8 cellular contexts compared by ENCODE assay signal in genomic region chr15:63506537-63507035, GRCh38. TPM values are rescaled to one million over a fixed set of nuclear protein-coding genes. Genes with fewer than 3 reads are reported as not detected.
DNase-seq lines count a peak whose midpoint lies in the region; ATAC-seq, FAIRE-seq and TF ChIP-seq lines count a peak whose summit lies in the region.

No MANE protein-coding gene starts in this region.

- H3K27me3 ChIP-seq in DOHH2 (ENCODE audit: control insufficient read depth, low read length): no peaks in the 10 kb centered on the region; the same call in 1 of the 2 replicates
- H3K27me3 ChIP-seq in MM.1S (replicated peaks; ENCODE audit: insufficient read depth, low read length): no peaks in the 10 kb centered on the region
- no peaks in the 10 kb centered on the region for H3K27me3 ChIP-seq in breast epithelium
- H3K27me3 ChIP-seq in neural cell (ENCODE audit: insufficient read depth, low read depth, low read length): peaks cover 24% of the 10 kb centered on the region

- H2AFZ ChIP-seq in MM.1S (ENCODE audit: low read length): no peak overlapping the region
- no peak overlapping the region for H2AFZ ChIP-seq in neural cell (ENCODE audit: low read depth, low read length)

- H3K79me2 ChIP-seq in DOHH2 (ENCODE audit: control insufficient read depth, low read length) (peaks cover 85% of the 10 kb centered on the region), MM.1S (ENCODE audit: low read length) (peaks cover 66% of the 10 kb centered on the region), neural cell (replicated peaks; ENCODE audit: insufficient read depth, low read length) (peaks cover 61% of the 10 kb centered on the region)

- H3K9me2 ChIP-seq in DOHH2 (replicated peaks; ENCODE audit: control insufficient read depth, low read length) (no peaks in the 10 kb centered on the region), MM.1S (replicated peaks; ENCODE audit: insufficient read depth, low read length) (no peaks in the 10 kb centered on the region), neural cell (ENCODE audit: insufficient read depth, low read length) (no peaks in the 10 kb centered on the region)

- no peak for ATAC-seq in GM19395 (IDR thresholded peaks at IDR 0.05; ENCODE audit: unreplicated experiment)

- no peak for TF ChIP-seq CTCF in DOHH2 (IDR thresholded peaks at IDR 0.05; ENCODE audit: low read depth, low read length, poor library complexity, severe bottlenecking)
- no peak for TF ChIP-seq CTCF in MM.1S (IDR thresholded peaks at IDR 0.05; ENCODE audit: low read length)
- TF ChIP-seq CTCF in breast epithelium (IDR thresholded peaks at IDR 0.05): no peak
- no peak for TF ChIP-seq CTCF in neural cell (IDR thresholded peaks at IDR 0.05; ENCODE audit: poor library complexity, severe bottlenecking)

- no peak for TF ChIP-seq RAD21 in neural cell (conservative IDR thresholded peaks at IDR 0.05)

- H3F3A ChIP-seq in DOHH2 (ENCODE audit: control insufficient read depth, insufficient read depth) (peaks cover 20% of the 10 kb centered on the region), MM.1S (ENCODE audit: insufficient read depth, low read length) (peaks cover 32% of the 10 kb centered on the region), neural cell (ENCODE audit: insufficient read depth, low read length, poor library complexity, severe bottlenecking) (peaks cover 2% of the 10 kb centered on the region)

- TF ChIP-seq POLR2A in breast epithelium (IDR thresholded peaks at IDR 0.05): no peak

- H3K4me1 ChIP-seq in DOHH2 (ENCODE audit: control insufficient read depth, low read length) (peaks cover 81% of the 10 kb centered on the region), MM.1S (ENCODE audit: low read length) (peaks cover 48% of the 10 kb centered on the region), breast epithelium (peaks cover 3 to 37% of the 10 kb centered on the region in 2 donors)

- DNase-seq in MM.1S (no peak), breast epithelium (ENCODE audit: low spot score in 2 of 2) (no peak), GM19239 (ENCODE audit: insufficient read length, low spot score) (no peak), retina (no peak)
- DNase-seq in activated effector memory CD4-positive, alpha-beta T cell treated with Interleukin-2 at 50 U/mL for 16 hours: no peak

- H3K27ac ChIP-seq in DOHH2 (ENCODE audit: low read depth, low read length): no peak overlapping the region
- H3K27ac ChIP-seq in MM.1S (ENCODE audit: low read length): no peak overlapping the region
- peak overlapping the region; percentile 4 to 92 for H3K27ac ChIP-seq in breast epithelium
- H3K27ac ChIP-seq in neural cell (ENCODE audit: low read length): no peak overlapping the region

- intact Hi-C loops in breast epithelium (cut with DNase I; ENCODE audit: low total_unique reads): no loop called here

- H3K9me3 ChIP-seq in DOHH2 (ENCODE audit: control insufficient read depth, insufficient read depth, low read length) (no peaks in the 10 kb centered on the region), MM.1S (replicated peaks; ENCODE audit: insufficient read depth, low read length) (no peaks in the 10 kb centered on the region), breast epithelium (no peaks in the 10 kb centered on the region), neural cell (ENCODE audit: low read length) (no peaks in the 10 kb centered on the region)

- no peak for FAIRE-seq in GM19239 (lab: Jason Lieb, UNC)

- H3K36me3 ChIP-seq in DOHH2 (ENCODE audit: control insufficient read depth, low read length): peaks cover 17% of the 10 kb centered on the region; the same call in 1 of the 2 replicates
- no peaks in the 10 kb centered on the region for H3K36me3 ChIP-seq in MM.1S (replicated peaks; ENCODE audit: insufficient read depth, low read length)
- H3K36me3 ChIP-seq in breast epithelium: no peaks in the 10 kb centered on the region
- H3K36me3 ChIP-seq in neural cell (ENCODE audit: insufficient read depth, low read length): no peaks in the 10 kb centered on the region

- H3K9ac ChIP-seq in MM.1S (ENCODE audit: low read length) (peak overlapping the region; percentile 80; the same call in 1 of the 2 replicates), neural cell (ENCODE audit: low read length) (peak overlapping the region; percentile 86)

- H3K4me3 ChIP-seq in DOHH2 (ENCODE audit: low read length): peak overlapping the region; percentile 83
- peak overlapping the region; percentile 68 for H3K4me3 ChIP-seq in MM.1S (ENCODE audit: low read length)
- peak overlapping the region in 2 of 3 donors; percentile 86 to 93 for H3K4me3 ChIP-seq in breast epithelium
- H3K4me3 ChIP-seq in neural cell (ENCODE audit: low read length): peak overlapping the region; percentile 82

- H4K20me1 ChIP-seq in DOHH2 (ENCODE audit: control insufficient read depth, insufficient read depth, low read depth, low read length) (peaks cover 35% of the 10 kb centered on the region), MM.1S (ENCODE audit: insufficient read depth, low read length) (peaks cover 30% of the 10 kb centered on the region), neural cell (ENCODE audit: insufficient read depth) (peaks cover 8% of the 10 kb centered on the region)

- peak overlapping the region; percentile 91 for H3K4me2 ChIP-seq in DOHH2 (ENCODE audit: low read length)
- H3K4me2 ChIP-seq in MM.1S (ENCODE audit: low read depth, low read length): peak overlapping the region; percentile 94
- peak overlapping the region; percentile 79 for H3K4me2 ChIP-seq in neural cell (ENCODE audit: low read length)

- no peak for TF ChIP-seq EP300 in neural cell (conservative IDR thresholded peaks at IDR 0.05; ENCODE audit: poor library complexity, severe bottlenecking)

TF ChIP-seq in neural cell, 6 proteins besides CTCF, POLR2A, EP300 and RAD21:
- TF ChIP-seq EZH2 (IDR thresholded peaks at IDR 0.05; ENCODE audit: borderline replicate concordance, insufficient read depth, low read length, poor library complexity, severe bottlenecking): no peak
- TF ChIP-seq MXI1 (conservative IDR thresholded peaks at IDR 0.05; ENCODE audit: poor library complexity, severe bottlenecking): no peak
- no peak for TF ChIP-seq TAF1 (IDR thresholded peaks at IDR 0.05; ENCODE audit: low read depth)
- no peak for TF ChIP-seq SMC3 (conservative IDR thresholded peaks at IDR 0.05; ENCODE audit: poor library complexity)
- no peak for TF ChIP-seq REST (IDR thresholded peaks at IDR 0.05; ENCODE audit: borderline replicate concordance)
- TF ChIP-seq POLR2AphosphoS5 (IDR thresholded peaks at IDR 0.05): no peak

RNA-seq across cellular contexts. Expression of gene USP3, which starts 2.2 kb away (rescaled TPM):
- 10 to 100 TPM; 70.4 to 88.7 (median 76.7) TPM for total RNA-seq in breast epithelium
- 55.3 and 68.0 TPM in 2 replicates for polyA plus RNA-seq in neural cell
- polyA minus RNA-seq in neural cell: 120 and 135 TPM in 2 replicates

Comparison
In these comparisons a context has a peak if more than half of its experiments do, and no peak if none do; other contexts are left out.
1. H3K27ac ChIP-seq: peak in breast epithelium (2 of 2); none in DOHH2 (single experiment), MM.1S (single experiment) and neural cell (single experiment).
2. Peak in every context shown above with its lines, with median percentiles within 50 percentile points of each other: H3K4me2 ChIP-seq and H3K4me3 ChIP-seq.